3 cellular contexts compared by ENCODE assay signal in genomic region chr20:43119720-43120119, GRCh38.
"Had no signal": no experiment of that assay in that cellular context is flagged by ENCODE, and none has a peak within 500 bp of the region (broad histone marks: within the 10 kb centered on the region; RNA-seq: fewer than 3 reads in every experiment).

No MANE protein-coding gene starts in this region.

- DNase-seq: GDM1, GF-D8 had no signal

- H3K4me3 ChIP-seq: GM12878 had no signal

- ATAC-seq: GM12878 had no signal
